In the genomic region with DNA sequence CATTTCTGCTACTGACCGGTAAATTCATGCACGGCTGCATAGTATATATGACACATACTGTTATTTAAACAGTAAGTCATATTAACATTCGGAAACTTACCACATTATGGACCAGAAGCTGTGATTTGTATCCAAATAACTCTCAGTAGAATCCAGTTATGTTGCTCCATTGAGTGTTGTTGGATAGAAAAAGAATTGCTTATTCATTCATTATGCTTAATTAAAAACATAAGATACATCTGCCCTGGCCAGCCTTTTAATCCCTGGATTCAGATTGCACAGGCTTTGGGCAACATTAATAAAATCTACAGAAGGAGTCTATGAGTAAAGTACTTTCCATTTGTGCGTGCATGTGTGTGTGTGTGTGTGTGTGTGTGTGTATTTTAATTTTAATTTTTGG, we compare ENCODE assay signal across 18 cellular contexts.
DNase-seq lines count a peak whose midpoint lies in the region; ATAC-seq and TF ChIP-seq lines count a peak whose summit lies in the region.
"Had no signal": no experiment of that assay in that cellular context is flagged by ENCODE, and none has a peak within 500 bp of the region (broad histone marks: within the 10 kb centered on the region; RNA-seq: fewer than 3 reads in every experiment).

No MANE protein-coding gene starts in this region.

- no peaks in the 10 kb centered on the region for H3K36me3 ChIP-seq in adipocyte (ENCODE audit: control insufficient read depth, insufficient read depth, low read length, severe bottlenecking)
- H3K36me3 ChIP-seq: BE2C, HAP-1 had no signal

- H3K9me3 Mint-ChIP-seq in chondrocyte (ENCODE audit: low read depth) = no peaks in the 10 kb centered on the region

- DNase-seq in AG09309 (ENCODE audit: low read depth) (peak; percentile 2), AG20443 (ENCODE audit: low spot score) (peak; percentile 11), adipocyte (ENCODE audit: low read depth) (peak; percentile 22), fibroblast of peridontal ligament (ENCODE audit: extremely low read depth) (peak; percentile 50), chondrocyte (ENCODE audit: low spot score) (no peak)
- DNase-seq: BE2C; C1 segment of cervical spinal cord; CD4-positive, CD25-positive, alpha-beta regulatory T cell; CD8-positive, alpha-beta memory T cell; DMS 273 treated with DMSO at 0.1 percent for 48 hours; DMS53; DND-41; EL had no signal

- no peak for ATAC-seq in GM21381 (IDR thresholded peaks at IDR 0.05; ENCODE audit: unreplicated experiment)
- no peak for ATAC-seq in HG03378 (IDR thresholded peaks at IDR 0.05; ENCODE audit: unreplicated experiment)
- ATAC-seq in GM19463 (IDR thresholded peaks at IDR 0.05; ENCODE audit: unreplicated experiment) = no peak

- H3K9me3 ChIP-seq in adipocyte (ENCODE audit: control insufficient read depth, low read length) = no peaks in the 10 kb centered on the region
- H3K9me3 ChIP-seq: BE2C, HAP-1 had no signal

- no peaks in the 10 kb centered on the region for H3K27me3 Mint-ChIP-seq in chondrocyte (ENCODE audit: low read depth)
- H3K27me3 Mint-ChIP-seq: CD4-positive, CD25-positive, alpha-beta regulatory T cell; CD8-positive, alpha-beta memory T cell had no signal

- no peak overlapping the region for H3K27ac Mint-ChIP-seq in chondrocyte (ENCODE audit: unreplicated experiment)
- H3K27ac Mint-ChIP-seq: CD4-positive, CD25-positive, alpha-beta regulatory T cell; CD8-positive, alpha-beta memory T cell had no signal

- H3K4me3 ChIP-seq in AG09309 (ENCODE audit: control insufficient read depth, low read depth, low read length) = no peak overlapping the region
- no peak overlapping the region for H3K4me3 ChIP-seq in adipocyte (ENCODE audit: low read length)
- H3K4me3 ChIP-seq: HAP-1 had no signal

- peaks cover 8% of the 10 kb centered on the region for H3K4me1 ChIP-seq in adipocyte (ENCODE audit: control insufficient read depth, insufficient read depth, low read length)
- H3K4me1 ChIP-seq: HAP-1 had no signal

- no peaks in the 10 kb centered on the region for H3K27me3 ChIP-seq in adipocyte (replicated peaks; ENCODE audit: control insufficient read depth, insufficient read depth, low read length)
- H3K27me3 ChIP-seq: BE2C had no signal

- H3K36me3 Mint-ChIP-seq in chondrocyte (ENCODE audit: low read depth) = no peaks in the 10 kb centered on the region
- H3K36me3 Mint-ChIP-seq: CD4-positive, CD25-positive, alpha-beta regulatory T cell; CD8-positive, alpha-beta memory T cell had no signal

- H3K9ac ChIP-seq in adipocyte (ENCODE audit: low read length) = no peak overlapping the region
- H3K9ac ChIP-seq: KMS-11 had no signal

- no peaks in the 10 kb centered on the region for H3K4me1 Mint-ChIP-seq in chondrocyte (ENCODE audit: low read depth)
- H3K4me1 Mint-ChIP-seq: CD4-positive, CD25-positive, alpha-beta regulatory T cell; CD8-positive, alpha-beta memory T cell had no signal

- TF ChIP-seq CTCF in AG09309 (IDR thresholded peaks at IDR 0.05; ENCODE audit: control insufficient read depth, insufficient read depth, low read depth, low read length, missing control alignments) (no peak), chondrocyte (IDR thresholded peaks at IDR 0.05) (no peak)

- H3K4me3 Mint-ChIP-seq in chondrocyte (ENCODE audit: unreplicated experiment) = no peak overlapping the region
- H3K4me3 Mint-ChIP-seq: CD4-positive, CD25-positive, alpha-beta regulatory T cell; CD8-positive, alpha-beta memory T cell had no signal
